Comparison of ENCODE assay signal across 8 cellular contexts in genomic region chr2:131681607-131682121, GRCh38.
DNase-seq lines count a peak whose midpoint lies in the region; ATAC-seq and TF ChIP-seq lines count a peak whose summit lies in the region.
"Not testable (repeated sequence)": the region's sequence is repeated elsewhere in the genome, so short reads cannot be mapped to it uniquely, and the experiment has no call there.

No MANE protein-coding gene starts in this region.

- H3K4me3 ChIP-seq in body of pancreas: peak overlapping the region; percentile 34 to 80

- ATAC-seq in GM21737 (IDR thresholded peaks at IDR 0.05; ENCODE audit: unreplicated experiment) (peak; percentile 10), HG03432 (IDR thresholded peaks at IDR 0.05; ENCODE audit: unreplicated experiment) (peak; percentile 2), SK-N-SH treated with all-trans-retinoic acid at 6 μM for 48 hours (peak; percentile 48), body of pancreas (peak; percentile 13), Right ventricle myocardium superior (ENCODE audit: poor library complexity) (peak; percentile 50)
- ATAC-seq in naive B cell (ENCODE audit: low read depth in 2 of 2): not testable (repeated sequence)

- not testable (repeated sequence) for H3K27me3 ChIP-seq in body of pancreas

- DNase-seq in EL (peak; percentile 25), body of pancreas (peak in 1 of 4 donors; percentile 26), Right ventricle myocardium superior (peak; percentile 43), substantia nigra (lab: John Stamatoyannopoulos, UW) (peak in 2 of 49 donors; percentile 36 to 41)
- not testable (repeated sequence) for DNase-seq in naive B cell

- WGBS in body of pancreas, 2 donors: 32 to 49% methylated on average over 2 to 9 of the region's 10 CpGs

- peaks cover 3 to 37% (median 24%) of the 10 kb centered on the region in 3 donors for H3K4me1 Mint-ChIP-seq in naive B cell

- not testable (repeated sequence) for H3K36me3 Mint-ChIP-seq in naive B cell

- not testable (repeated sequence) for H3K9me3 Mint-ChIP-seq in naive B cell

- H3K36me3 ChIP-seq in body of pancreas (replicated peaks in 1 of 2; ENCODE audit: insufficient read depth in 1 of 2, low read depth in 2 of 2): not testable (repeated sequence)

- H3K4me1 ChIP-seq in body of pancreas: peaks cover 33% of the 10 kb centered on the region

- not testable (repeated sequence) for TF ChIP-seq CTCF in body of pancreas (IDR thresholded peaks at IDR 0.05)

- intact Hi-C loops in body of pancreas (cut with DNase I); Right ventricle myocardium superior (cut with DNase I): not testable (repeated sequence)

- peak overlapping the region; percentile 37 to 89 (median 80) for H3K27ac ChIP-seq in body of pancreas
- H3K27ac ChIP-seq in substantia nigra (ENCODE audit: low read depth, low read length, poor library complexity, severe bottlenecking): peak overlapping the region; percentile 80

- peak overlapping the region in 3 of 6 donors; percentile 13 to 81 (median 65) for H3K27ac Mint-ChIP-seq in naive B cell

- H3K9me3 ChIP-seq in body of pancreas: not testable (repeated sequence)

- not testable (repeated sequence) for TF ChIP-seq POLR2A in body of pancreas (IDR thresholded peaks at IDR 0.05)

- peaks cover 0 to 11% (median 6%) of the 10 kb centered on the region in 3 donors for H3K27me3 Mint-ChIP-seq in naive B cell

- H3K4me3 Mint-ChIP-seq in naive B cell: peak overlapping the region; percentile 65 to 97 (median 91)
